Comparison of ENCODE assay signal across 8 cellular contexts in genomic region chr2:200756618-200757321, GRCh38. TPM values are rescaled to one million over a fixed set of nuclear protein-coding genes. Genes with fewer than 3 reads are reported as not detected.
A peak's percentile ranks its signal among the peaks of the same experiment; 100 is the strongest.
DNase-seq lines count a peak whose midpoint lies in the region; ATAC-seq and TF ChIP-seq lines count a peak whose summit lies in the region.

No MANE protein-coding gene starts in this region.

- no peaks in the 10 kb centered on the region for H3K27me3 ChIP-seq in naive thymus-derived CD4-positive, alpha-beta T cell (ENCODE audit: control insufficient read depth in 2 of 2, insufficient read depth in 2 of 2, low read length in 2 of 2)

- CTCF ChIA-PET in naive thymus-derived CD4-positive, alpha-beta T cell (lab: Charles Lee): no interaction called here

- no peak overlapping the region for H3K4me3 Mint-ChIP-seq in naive thymus-derived CD4-positive, alpha-beta T cell

- DNase-seq in astrocyte of the spinal cord (ENCODE audit: low read depth, low spot score) (peak; percentile 87), non-pigmented ciliary epithelial cell (ENCODE audit: low read depth) (peak; percentile 69), NCI-H82 (lab: John Stamatoyannopoulos, UW) (no peak), posterior cingulate gyrus (no peak), Ammon's horn (ENCODE audit: low spot score) (no peak)
- no peak for DNase-seq in naive thymus-derived CD4-positive, alpha-beta T cell

- no peak overlapping the region for H3K27ac Mint-ChIP-seq in naive thymus-derived CD4-positive, alpha-beta T cell

- intact Hi-C loops in naive thymus-derived CD4-positive, alpha-beta T cell (cut with micrococcal nuclease): no loop called here
- intact Hi-C loops in posterior cingulate gyrus (cut with DNase I): no loop called here

- H3K9me3 Mint-ChIP-seq in naive thymus-derived CD4-positive, alpha-beta T cell: peaks cover 0 to 2% (median 0%) of the 10 kb centered on the region in 11 donors

- no peaks in the 10 kb centered on the region for H3K4me1 Mint-ChIP-seq in naive thymus-derived CD4-positive, alpha-beta T cell

- ATAC-seq in GM18517 (IDR thresholded peaks at IDR 0.05; ENCODE audit: unreplicated experiment): peak; percentile 90
- ATAC-seq in HG03139 (IDR thresholded peaks at IDR 0.05; ENCODE audit: unreplicated experiment): peak; percentile 76
- ATAC-seq in naive thymus-derived CD4-positive, alpha-beta T cell: no peak

- no peak for TF ChIP-seq CTCF in astrocyte of the spinal cord (IDR thresholded peaks at IDR 0.05; ENCODE audit: low read depth, low read length)

- no peaks in the 10 kb centered on the region for H3K4me1 ChIP-seq in naive thymus-derived CD4-positive, alpha-beta T cell (ENCODE audit: control insufficient read depth in 2 of 2, insufficient read depth in 2 of 2, low read length in 2 of 2)

- in situ Hi-C loops in astrocyte of the spinal cord (cut with HindIII; ENCODE audit: low sequenced_read_pairs): no loop called here

- POLR2A ChIA-PET in naive thymus-derived CD4-positive, alpha-beta T cell (lab: Charles Lee): no interaction called here

- H3K27me3 Mint-ChIP-seq in naive thymus-derived CD4-positive, alpha-beta T cell: peaks cover 7 to 21% (median 8%) of the 10 kb centered on the region in 5 donors

- no peaks in the 10 kb centered on the region for H3K36me3 Mint-ChIP-seq in naive thymus-derived CD4-positive, alpha-beta T cell

- H3K4me3 ChIP-seq in astrocyte of the spinal cord (ENCODE audit: low read depth, low read length): no peak overlapping the region
- no peak overlapping the region for H3K4me3 ChIP-seq in naive thymus-derived CD4-positive, alpha-beta T cell (ENCODE audit: low read length)

- H3K9me3 ChIP-seq in naive thymus-derived CD4-positive, alpha-beta T cell (ENCODE audit: control insufficient read depth in 2 of 3, low read length in 3 of 3): no peaks in the 10 kb centered on the region

- no peak overlapping the region for H3K27ac ChIP-seq in naive thymus-derived CD4-positive, alpha-beta T cell (ENCODE audit: low read depth, low read length)

- no peaks in the 10 kb centered on the region for H3K36me3 ChIP-seq in naive thymus-derived CD4-positive, alpha-beta T cell (ENCODE audit: control insufficient read depth in 2 of 3, insufficient read depth in 3 of 3, low read length in 3 of 3)

RNA-seq across cellular contexts. Expression of gene BZW1, which starts 54.9 kb away (rescaled TPM):
- 100 to 1,000 TPM; 127 to 246 (median 207) TPM for total RNA-seq in naive thymus-derived CD4-positive, alpha-beta T cell
- polyA plus RNA-seq in naive thymus-derived CD4-positive, alpha-beta T cell: 100 to 1,000 TPM; 155 to 162 TPM

Comparison
In these comparisons a context has a peak if more than half of its experiments do, and no peak if none do; other contexts are left out.
1. DNase-seq: peak in astrocyte of the spinal cord (single experiment) and non-pigmented ciliary epithelial cell (single experiment); none in NCI-H82 (single experiment), naive thymus-derived CD4-positive, alpha-beta T cell (0 of 9), posterior cingulate gyrus (0 of 10) and Ammon's horn (single experiment).